ENCODE assay signal across 15 cellular contexts in the genomic region with DNA sequence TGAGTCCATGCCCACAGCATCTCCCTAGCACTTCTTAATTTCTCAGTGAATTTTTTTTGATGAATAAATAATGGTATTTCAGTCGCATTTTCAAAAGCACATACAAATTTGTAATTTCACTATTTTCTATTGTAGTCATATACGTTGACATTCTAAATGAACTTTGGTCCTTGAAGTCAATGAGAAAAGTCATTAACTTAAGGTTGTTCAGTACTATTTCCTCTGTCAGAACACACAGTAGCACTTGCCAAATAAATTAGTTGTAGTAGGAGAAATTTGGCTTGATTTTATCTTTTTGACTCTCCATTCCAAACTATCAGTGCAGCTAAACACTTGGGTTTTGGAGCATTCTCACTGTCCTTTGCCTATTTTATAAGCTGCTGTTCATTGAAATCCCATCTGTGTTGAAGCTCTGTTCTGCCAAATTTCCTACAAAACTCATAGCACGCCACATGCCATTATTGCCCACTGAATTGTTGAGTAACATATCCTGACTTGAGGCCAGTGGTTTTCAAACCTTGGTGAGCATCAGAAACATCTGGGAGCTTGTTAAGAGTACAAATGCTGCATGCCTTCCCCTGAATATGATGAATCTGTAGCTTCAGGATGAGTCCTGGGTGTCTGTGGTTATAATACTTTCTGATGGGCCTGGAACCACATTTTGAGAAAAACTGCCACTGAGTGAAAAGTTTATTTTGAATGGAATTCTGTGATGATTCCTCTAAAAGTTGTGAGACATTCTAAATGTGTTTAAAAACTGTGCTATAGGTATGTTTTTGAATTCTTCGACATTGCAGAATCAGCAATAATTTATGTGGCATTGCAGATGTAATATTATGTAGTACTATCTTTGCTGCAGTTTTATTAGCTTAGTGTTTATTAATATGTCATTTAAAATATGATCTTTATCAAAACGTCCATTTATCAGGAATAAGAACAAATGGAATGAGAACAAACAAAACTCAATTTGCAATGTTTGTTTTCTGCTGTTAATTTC.
A peak's percentile ranks its signal among the peaks of the same experiment; 100 is the strongest.
DNase-seq lines count a peak whose midpoint lies in the region; ATAC-seq, FAIRE-seq and TF ChIP-seq lines count a peak whose summit lies in the region.
"Had no signal": no experiment of that assay in that cellular context is flagged by ENCODE, and none has a peak within 500 bp of the region (broad histone marks: within the 10 kb centered on the region; RNA-seq: fewer than 3 reads in every experiment).

No MANE protein-coding gene starts in this region.

- no peak overlapping the region for H4K8ac ChIP-seq in IMR-90 (ENCODE audit: low read depth in 2 of 2, low read length in 2 of 2)

- no peak overlapping the region for H2BK20ac ChIP-seq in IMR-90 (ENCODE audit: low read depth, low read length)

- H3K9me1 ChIP-seq in IMR-90 (ENCODE audit: insufficient read depth, low read length), result no peaks in the 10 kb centered on the region

- no peak overlapping the region for H3K56ac ChIP-seq in IMR-90 (ENCODE audit: extremely low read depth, insufficient read depth, low read length)

- DNase-seq in A549 (ENCODE audit: low read depth in 1 of 2, low spot score in 1 of 2), result no peak
- peak; percentile 43 for DNase-seq in AG20443 (ENCODE audit: low spot score)
- no peak for DNase-seq in IMR-90
- DNase-seq in fibroblast of mammary gland (ENCODE audit: low read depth), result peak; percentile 41
- no peak for DNase-seq in NCI-H128 (lab: John Stamatoyannopoulos, UW; ENCODE audit: unreplicated experiment)
- DNase-seq in NK-92 treated with Interleukin-12 subunit alpha and Interleukin-12 subunit beta, amount 100 ng/mL, for 24 hours (lab: John Stamatoyannopoulos, UW), result no peak
- DNase-seq in activated CD8-positive, alpha-beta memory T cell treated with anti-CD3 and anti-CD28 coated beads, Interleukin-2, amount 50 U/mL, for 4 hours, result no peak
- DNase-seq: ACHN, H7, NCI-H1105 treated with DMSO at 0.1 percent for 48 hours, NCI-H1930, SIG-M5 had no signal

- BruUV-seq in IMR-90 (replicated peaks; lab: Mats Ljungman, UMichigan), result no TSS peak

- no peak overlapping the region for H3K14ac ChIP-seq in IMR-90 (replicated peaks; ENCODE audit: low read depth, low read length)

- no peak overlapping the region for H2AK9ac ChIP-seq in IMR-90 (replicated peaks; ENCODE audit: low read depth, low read length, poor library complexity)

- in situ Hi-C loops in IMR-90 (cut with MboI; ENCODE audit: low sequenced_read_pairs), result no loop called here

- H3K36me3 ChIP-seq in IMR-90 (ENCODE audit: control insufficient read depth, insufficient read depth, low read length), result no peaks in the 10 kb centered on the region
- H3K36me3 ChIP-seq: BLaER1 treated with 17β-estradiol and CSF1 and Interleukin-3, amounts not matched to agents 10 nM and 100 nM had no signal

- no peak overlapping the region for H3K4me2 ChIP-seq in A549
- no peak overlapping the region for H3K4me2 ChIP-seq in IMR-90 (ENCODE audit: low read depth, low read length)
- H3K4me2 ChIP-seq: BLaER1 treated with 17β-estradiol and CSF1 and Interleukin-3, amounts not matched to agents 10 nM and 100 nM had no signal

- no peak overlapping the region for H2AK5ac ChIP-seq in IMR-90 (ENCODE audit: low read depth, low read length)

- no peak overlapping the region for H2BK120ac ChIP-seq in IMR-90 (ENCODE audit: low read depth, low read length)

- TF ChIP-seq CTCF in A549 (IDR thresholded peaks at IDR 0.05), result no peak
- no peak for TF ChIP-seq CTCF in IMR-90 (conservative IDR thresholded peaks at IDR 0.05; ENCODE audit: low read depth, low read length)
- TF ChIP-seq CTCF in fibroblast of mammary gland (conservative IDR thresholded peaks at IDR 0.05; ENCODE audit: control insufficient read depth, insufficient read depth, low read depth, low read length), result no peak

- ATAC-seq in A549 (no peak), IMR-90 (ENCODE audit: low read depth) (no peak), GM19463 (IDR thresholded peaks at IDR 0.05; ENCODE audit: unreplicated experiment) (no peak)

- no peaks in the 10 kb centered on the region for H4K20me1 ChIP-seq in IMR-90 (ENCODE audit: insufficient read depth, low read length)
- H4K20me1 ChIP-seq: BLaER1 treated with 17β-estradiol and CSF1 and Interleukin-3, amounts not matched to agents 10 nM and 100 nM had no signal

- H3K9me3 ChIP-seq in A549 (no peaks in the 10 kb centered on the region), IMR-90 (ENCODE audit: control insufficient read depth, insufficient read depth, low read length) (no peaks in the 10 kb centered on the region)

- intact Hi-C loops in IMR-90 (cut with micrococcal nuclease), result no loop called here

- no peak overlapping the region for H3K4ac ChIP-seq in IMR-90 (ENCODE audit: low read depth, low read length)

- no peak overlapping the region for H2AFZ ChIP-seq in IMR-90 (replicated peaks; ENCODE audit: low read length, poor library complexity)

- TF ChIP-seq POLR2A in A549 (IDR thresholded peaks at IDR 0.05; ENCODE audit: low read length), result no peak
- TF ChIP-seq POLR2A in IMR-90 (IDR thresholded peaks at IDR 0.05; ENCODE audit: low read depth, low read length), result no peak

- no peak overlapping the region for H2BK5ac ChIP-seq in IMR-90 (ENCODE audit: low read depth, low read length, poor library complexity, severe bottlenecking)

- TF ChIP-seq EP300 in A549 (IDR thresholded peaks at IDR 0.05), result no peak

- H3K23ac ChIP-seq in IMR-90 (ENCODE audit: low read depth, low read length), result no peak overlapping the region

- TF ChIP-seq RAD21 in A549 (conservative IDR thresholded peaks at IDR 0.05 in 1 of 2, IDR thresholded peaks at IDR 0.05 in 1 of 2) (no peak), IMR-90 (IDR thresholded peaks at IDR 0.05; ENCODE audit: low read length) (no peak)

- no peak overlapping the region for H4K5ac ChIP-seq in IMR-90 (ENCODE audit: low read depth, low read length)

- H3K27ac ChIP-seq in A549 (no peak overlapping the region), IMR-90 (ENCODE audit: insufficient read depth, low read length) (no peak overlapping the region)
- H3K27ac ChIP-seq: BLaER1 treated with 17β-estradiol and CSF1 and Interleukin-3, amounts not matched to agents 10 nM and 100 nM had no signal

- H4K91ac ChIP-seq in IMR-90 (ENCODE audit: insufficient read depth, low read depth, low read length), result no peak overlapping the region

- H3K27me3 ChIP-seq in IMR-90 (ENCODE audit: control insufficient read depth, insufficient read depth, low read length), result no peaks in the 10 kb centered on the region; the same call in 1 of the 2 replicates
- H3K27me3 ChIP-seq: BLaER1 treated with 17β-estradiol and CSF1 and Interleukin-3, amounts not matched to agents 10 nM and 100 nM had no signal

- H3K18ac ChIP-seq in IMR-90 (ENCODE audit: low read depth, low read length), result no peak overlapping the region

- no peak overlapping the region for H3K9ac ChIP-seq in IMR-90 (ENCODE audit: low read depth, low read length)
- H3K9ac ChIP-seq: BLaER1 treated with 17β-estradiol and CSF1 and Interleukin-3, amounts not matched to agents 10 nM and 100 nM had no signal

- POLR2A ChIA-PET in A549 (lab: Yijun Ruan, JAX), result no interaction called here
- POLR2A ChIA-PET in IMR-90 (lab: Charles Lee; ENCODE audit: unreplicated experiment), result no interaction called here

- peak; percentile 13 for FAIRE-seq in A549 (lab: Jason Lieb, UNC)
- FAIRE-seq: GM19239 had no signal

- peaks cover 15% of the 10 kb centered on the region for H3K4me1 ChIP-seq in A549
- H3K4me1 ChIP-seq in IMR-90 (ENCODE audit: control insufficient read depth, insufficient read depth, low read length), result no peaks in the 10 kb centered on the region
- H3K4me1 ChIP-seq: BLaER1 treated with 17β-estradiol and CSF1 and Interleukin-3, amounts not matched to agents 10 nM and 100 nM had no signal

- WGBS in A549 (ENCODE audit: missing lambda C conversion rate), result 63% methylated on average over 5 of the region's 5 CpGs
- WGBS in IMR-90 (ENCODE audit: extremely low coverage in 2 of 2, insufficient read length in 1 of 2), 2 experiments, result no CpG with 5 or more reads among the region's 5 CpGs

- dilution Hi-C loops in IMR-90 (cut with HindIII; ENCODE audit: low sequenced_read_pairs, unreplicated experiment), result no loop called here

- H3K79me1 ChIP-seq in IMR-90 (ENCODE audit: low read depth in 1 of 2, low read length in 2 of 2), result no peaks in the 10 kb centered on the region

- H3K4me3 ChIP-seq in A549 (no peak overlapping the region), IMR-90 (ENCODE audit: insufficient read depth, low read depth, low read length) (no peak overlapping the region), fibroblast of mammary gland (ENCODE audit: control insufficient read depth, low read depth, low read length) (no peak overlapping the region)
- H3K4me3 ChIP-seq: BLaER1 treated with 17β-estradiol and CSF1 and Interleukin-3, amounts not matched to agents 10 nM and 100 nM had no signal

- H2BK15ac ChIP-seq in IMR-90 (ENCODE audit: low read depth, low read length), result no peak overlapping the region

- CTCF ChIA-PET in A549 (lab: Yijun Ruan, JAX), result interaction anchor here (0.7 kb wide), 1 partner anchor 9 kb away, joined by 3 read pairs; no protein-coding TSS in a partner anchor
- CTCF ChIA-PET in IMR-90 (lab: Yijun Ruan, JAX), result interaction anchor here (0.6 kb wide), 2 partner anchors 64 to 469 kb away, joined by 3 read pairs; no protein-coding TSS in a partner anchor

TF ChIP-seq in A549, 52 proteins besides CTCF, POLR2A, EP300 and RAD21:
- TF ChIP-seq MAFK (IDR thresholded peaks at IDR 0.05; ENCODE audit: partially characterized antibody), result peak; percentile 84
- TF ChIP-seq FOSB (CRISPR knock-in tag; IDR thresholded peaks at IDR 0.05), result no peak
- TF ChIP-seq HEYL (CRISPR knock-in tag; IDR thresholded peaks at IDR 0.05), result no peak

TF ChIP-seq in IMR-90, 13 proteins besides CTCF, POLR2A, EP300 and RAD21:
- TF ChIP-seq MAZ (IDR thresholded peaks at IDR 0.05; ENCODE audit: borderline replicate concordance, low read depth, low read length) (no peak), MAFK (IDR thresholded peaks at IDR 0.05; ENCODE audit: low read depth, low read length) (peak; percentile 67)

Comparison
In these comparisons a context has a peak if more than half of its experiments do, and no peak if none do; other contexts are left out.
1. DNase-seq: peak in AG20443 (single experiment) and fibroblast of mammary gland (single experiment); none in A549 (0 of 2), IMR-90 (single experiment), NCI-H128 (single experiment), NK-92 treated with Interleukin-12 subunit alpha and Interleukin-12 subunit beta, amount 100 ng/mL, for 24 hours (single experiment) and activated CD8-positive, alpha-beta memory T cell treated with anti-CD3 and anti-CD28 coated beads, Interleukin-2, amount 50 U/mL, for 4 hours (single experiment).